Comparison of ENCODE assay signal across 17 cellular contexts in genomic region chr2:9210030-9210429, GRCh38. TPM values are rescaled to one million over a fixed set of nuclear protein-coding genes. Genes with fewer than 3 reads are reported as not detected.
A peak's percentile ranks its signal among the peaks of the same experiment; 100 is the strongest.
DNase-seq lines count a peak whose midpoint lies in the region; ATAC-seq, FAIRE-seq and TF ChIP-seq lines count a peak whose summit lies in the region.
"Had no signal": no experiment of that assay in that cellular context is flagged by ENCODE, and none has a peak within 500 bp of the region (broad histone marks: within the 10 kb centered on the region; RNA-seq: fewer than 3 reads in every experiment).

No MANE protein-coding gene starts in this region.

- TF ChIP-seq POLR2A in HepG2 (IDR thresholded peaks at IDR 0.05; ENCODE audit: insufficient read depth in 1 of 2, low read depth in 2 of 2, low read length in 2 of 2) (no peak), right lobe of liver (IDR thresholded peaks at IDR 0.05) (no peak), endothelial cell of umbilical vein (IDR thresholded peaks at IDR 0.05; ENCODE audit: low read depth, low read length) (no peak)

- CTCF ChIA-PET in HepG2 (lab: Yijun Ruan, JAX; ENCODE audit: low intra/inter-chr PET ratio, low total read pairs), result no interaction called here
- CTCF ChIA-PET in endothelial cell of umbilical vein (lab: Charles Lee), result interaction anchor here (1.1 to 3.6 kb wide), 6 partner anchors 15 to 124 kb away, joined by 3 to 38 read pairs (median 4); no protein-coding TSS in a partner anchor

- ATAC-seq in HepG2 (no peak), right lobe of liver (no peak), HG03432 (IDR thresholded peaks at IDR 0.05; ENCODE audit: unreplicated experiment) (no peak), GM19395 (IDR thresholded peaks at IDR 0.05; ENCODE audit: unreplicated experiment) (no peak)
- ATAC-seq: activated T-cell treated with anti-CD3 and anti-CD28 coated beads, Interleukin-2, amount 50 U/mL, for 72 hours; naive thymus-derived CD4-positive, alpha-beta T cell had no signal

- H3K9me1 ChIP-seq in endothelial cell of umbilical vein (replicated peaks; ENCODE audit: control insufficient read depth, extremely low read depth, insufficient read depth, low read length), result no peaks in the 10 kb centered on the region

- POLR2A ChIA-PET in HepG2 (lab: Yijun Ruan, JAX) (interaction anchor here (7.9 kb wide), 1 partner anchor 24 kb away, joined by 92 read pairs; no protein-coding TSS in a partner anchor), endothelial cell of umbilical vein (lab: Charles Lee) (no interaction called here)

- intact Hi-C loops in HepG2 (cut with micrococcal nuclease; ENCODE audit: unreplicated experiment), result no loop called here
- intact Hi-C loops in right lobe of liver (cut with DNase I), result no loop called here
- intact Hi-C loops in endothelial cell of umbilical vein (cut with micrococcal nuclease), result no loop called here

- H3K27ac ChIP-seq in HepG2 (ENCODE audit: extremely low read length, insufficient read depth, low read length) (no peak overlapping the region), right lobe of liver (no peak overlapping the region), endothelial cell of umbilical vein (ENCODE audit: insufficient read depth, low read depth, low read length) (no peak overlapping the region), neural cell (ENCODE audit: low read length) (no peak overlapping the region)

- TF ChIP-seq RAD21 in HepG2 (CRISPR knock-in tag; IDR thresholded peaks at IDR 0.05), result no peak
- no peak for TF ChIP-seq RAD21 in neural cell (conservative IDR thresholded peaks at IDR 0.05)

- H3K9me3 ChIP-seq in HepG2 (ENCODE audit: low read length) (no peaks in the 10 kb centered on the region), right lobe of liver (no peaks in the 10 kb centered on the region), endothelial cell of umbilical vein (replicated peaks; ENCODE audit: control insufficient read depth, insufficient read depth, low read length) (no peaks in the 10 kb centered on the region), neural cell (ENCODE audit: low read length) (no peaks in the 10 kb centered on the region)
- H3K9me3 ChIP-seq: tibial nerve had no signal

- WGBS in HepG2 (ENCODE audit: low lambda C conversion rate), result 31% methylated on average over 2 of the region's 2 CpGs
- 26% methylated on average over 2 of the region's 2 CpGs for WGBS in right lobe of liver (ENCODE audit: insufficient coverage, low coverage, low lambda C conversion rate, missing lambda C conversion rate)

- H3K9ac ChIP-seq in HepG2 (ENCODE audit: insufficient read depth, low read depth, low read length) (no peak overlapping the region), endothelial cell of umbilical vein (replicated peaks; ENCODE audit: extremely low read depth, insufficient read depth, low read length) (no peak overlapping the region), neural cell (ENCODE audit: low read length) (no peak overlapping the region)

- FAIRE-seq in HepG2 (lab: Jason Lieb, UNC), result no peak
- no peak for FAIRE-seq in endothelial cell of umbilical vein (lab: Jason Lieb, UNC)

- peak; percentile 63 for DNase-seq in HepG2 (ENCODE audit: low spot score)
- DNase-seq in right lobe of liver, result no peak
- DNase-seq in endothelial cell of umbilical vein (ENCODE audit: low read depth, low spot score), result no peak
- no peak for DNase-seq in NCI-H446 (lab: John Stamatoyannopoulos, UW)
- DNase-seq in stimulated activated naive CD4-positive, alpha-beta T cell (lab: John Stamatoyannopoulos, UW), result no peak
- DNase-seq: activated CD4-positive, alpha-beta T cell treated with anti-CD3 and anti-CD28 coated beads, Interleukin-2, amount 50 U/mL, for 1 hour; activated naive CD8-positive, alpha-beta T cell treated with anti-CD3 and anti-CD28 coated beads, Interleukin-2, amount 10 ng/mL, durations not matched to agents 7 days and 5 days; activated T-cell treated with anti-CD3 and anti-CD28 coated beads, Interleukin-2, amount 50 U/mL, for 72 hours; naive thymus-derived CD4-positive, alpha-beta T cell; NCI-H1694; retina; stimulated activated CD4-positive, alpha-beta T cell treated with anti-CD3 and anti-CD28 coated beads, Interleukin-2, amount 100 ng/mL, for 24 hours; T1000 had no signal

- peak in 1 of 2 experiments; percentile 38; a peak in 1 of 4 replicates for TF ChIP-seq EP300 in HepG2 (IDR thresholded peaks at IDR 0.05; ENCODE audit: low read depth in 2 of 2, low read length in 2 of 2)
- TF ChIP-seq EP300 in HepG2 (CRISPR knock-in tag; IDR thresholded peaks at IDR 0.05; ENCODE audit: borderline replicate concordance), result peak; percentile 38; the same call in 1 of the 2 replicates
- no peak for TF ChIP-seq EP300 in neural cell (conservative IDR thresholded peaks at IDR 0.05; ENCODE audit: poor library complexity, severe bottlenecking)

- BruUV-seq in HepG2 (replicated peaks; lab: Mats Ljungman, UMichigan) (no TSS peak), endothelial cell of umbilical vein (replicated peaks; lab: Mats Ljungman, UMichigan) (no TSS peak)

- H3K4me3 ChIP-seq in HepG2 (replicated peaks in 1 of 3; ENCODE audit: insufficient read depth in 1 of 3, low read depth in 2 of 3, low read length in 3 of 3) (no peak overlapping the region), right lobe of liver (no peak overlapping the region), endothelial cell of umbilical vein (replicated peaks in 1 of 3; ENCODE audit: insufficient read depth in 1 of 3, low read depth in 1 of 3, low read length in 3 of 3) (no peak overlapping the region), neural cell (ENCODE audit: low read length) (peak overlapping the region; percentile 34)
- H3K4me3 ChIP-seq: tibial nerve had no signal

- no peak overlapping the region for H2AFZ ChIP-seq in HepG2 (ENCODE audit: low read length)
- H2AFZ ChIP-seq in endothelial cell of umbilical vein (ENCODE audit: low read depth, low read length), result no peak overlapping the region
- H2AFZ ChIP-seq in neural cell (ENCODE audit: low read depth, low read length), result no peak overlapping the region

- H3K4me1 ChIP-seq in HepG2 (ENCODE audit: insufficient read depth, low read length), result peaks cover 55% of the 10 kb centered on the region
- H3K4me1 ChIP-seq in right lobe of liver, result peaks cover 0 to 10% (median 3%) of the 10 kb centered on the region in 4 donors
- H3K4me1 ChIP-seq in endothelial cell of umbilical vein (ENCODE audit: control insufficient read depth, extremely low read depth, insufficient read depth, low read length), result peaks cover 48% of the 10 kb centered on the region

- no peak for TF ChIP-seq CTCF in HepG2 (CRISPR knock-in tag; IDR thresholded peaks at IDR 0.05)
- no peak for TF ChIP-seq CTCF in right lobe of liver (IDR thresholded peaks at IDR 0.05)
- TF ChIP-seq CTCF in endothelial cell of umbilical vein (IDR thresholded peaks at IDR 0.05; ENCODE audit: extremely low read depth in 1 of 2, insufficient read depth in 1 of 2, low read depth in 1 of 2, low read length in 2 of 2), result no peak
- no peak for TF ChIP-seq CTCF in neural cell (IDR thresholded peaks at IDR 0.05; ENCODE audit: poor library complexity, severe bottlenecking)

- H3K4me2 ChIP-seq in HepG2 (ENCODE audit: low read depth, low read length) (peak overlapping the region; percentile 17), endothelial cell of umbilical vein (ENCODE audit: insufficient read depth, low read length) (peak overlapping the region; percentile 35), neural cell (ENCODE audit: low read length) (no peak overlapping the region)

- dilution Hi-C loops in endothelial cell of umbilical vein (cut with MboI; ENCODE audit: extremely low pct_ligation_motif_present, low sequenced_read_pairs), result no loop called here

- H3K27me3 ChIP-seq in HepG2 (ENCODE audit: control insufficient read depth in 1 of 2, insufficient read depth in 2 of 2, low read length in 2 of 2), result no peaks in the 10 kb centered on the region; a peak in 1 of 5 replicates
- H3K27me3 ChIP-seq in right lobe of liver, result no peaks in the 10 kb centered on the region
- H3K27me3 ChIP-seq in endothelial cell of umbilical vein (ENCODE audit: control insufficient read depth in 2 of 2, insufficient read depth in 2 of 2, low read length in 2 of 2), result no peaks in the 10 kb centered on the region
- H3K27me3 ChIP-seq in neural cell (ENCODE audit: insufficient read depth, low read depth, low read length), result no peaks in the 10 kb centered on the region
- H3K27me3 ChIP-seq: tibial nerve had no signal

- in situ Hi-C loops in HepG2 (cut with HindIII; ENCODE audit: extremely low pct_ligation_motif_present, low pct_unique_long_range_greater_than_20kb), result no loop called here

- no peaks in the 10 kb centered on the region for H3F3A ChIP-seq in neural cell (ENCODE audit: insufficient read depth, low read length, poor library complexity, severe bottlenecking)

- H3K79me2 ChIP-seq in HepG2 (ENCODE audit: insufficient read depth, low read length), result peaks cover 46% of the 10 kb centered on the region
- peaks cover 81% of the 10 kb centered on the region for H3K79me2 ChIP-seq in endothelial cell of umbilical vein (ENCODE audit: control insufficient read depth, insufficient read depth, low read length)
- H3K79me2 ChIP-seq in neural cell (replicated peaks; ENCODE audit: insufficient read depth, low read length), result peaks cover 73% of the 10 kb centered on the region

- H3K36me3 ChIP-seq in HepG2 (replicated peaks in 1 of 2; ENCODE audit: control insufficient read depth in 1 of 2, insufficient read depth in 2 of 2, low read length in 2 of 2), result no peaks in the 10 kb centered on the region
- H3K36me3 ChIP-seq in right lobe of liver, result no peaks in the 10 kb centered on the region
- no peaks in the 10 kb centered on the region for H3K36me3 ChIP-seq in endothelial cell of umbilical vein (ENCODE audit: control insufficient read depth in 2 of 2, extremely low read depth in 1 of 2, insufficient read depth in 2 of 2, low read length in 2 of 2)
- H3K36me3 ChIP-seq in neural cell (ENCODE audit: insufficient read depth, low read length), result no peaks in the 10 kb centered on the region
- H3K36me3 ChIP-seq: tibial nerve had no signal

- peaks cover 13% of the 10 kb centered on the region for H4K20me1 ChIP-seq in HepG2 (ENCODE audit: insufficient read depth, low read length)
- H4K20me1 ChIP-seq in endothelial cell of umbilical vein (replicated peaks; ENCODE audit: control insufficient read depth, extremely low read depth, insufficient read depth, low read length), result peaks cover 2% of the 10 kb centered on the region
- H4K20me1 ChIP-seq in neural cell (ENCODE audit: insufficient read depth), result peaks cover 3% of the 10 kb centered on the region

- H3K9me2 ChIP-seq in neural cell (ENCODE audit: insufficient read depth, low read length), result no peaks in the 10 kb centered on the region

RNA-seq across cellular contexts. Expression of gene ASAP2, which starts 3.4 kb away (rescaled TPM):
- total RNA-seq in HepG2 (2016; rRNA removed; fragmentation: Illumina TruSeq; extraction: Trizol) (7.3 and 7.5 TPM in 2 replicates), right lobe of liver (1 to 10 TPM; 2.4 to 5.2 (median 3.9) TPM), endothelial cell of umbilical vein (75.8 and 79.2 TPM in 2 replicates)
- total RNA-seq in HepG2 (2016; cell fraction: cytosol; rRNA removed; fragmentation: Illumina TruSeq; extraction: Trizol; ENCODE audit: low read depth), result 2.7 and 4.4 TPM in 2 replicates
- 5.8 and 6.1 TPM in 2 replicates for total RNA-seq in HepG2 (2016; cell fraction: insoluble cytoplasmic fraction; rRNA removed; fragmentation: Illumina TruSeq; extraction: Trizol)
- 5.3 and 5.4 TPM in 2 replicates for total RNA-seq in HepG2 (2016; cell fraction: membrane; rRNA removed; fragmentation: Illumina TruSeq; extraction: Trizol)
- 9.2 and 12.1 TPM in 2 replicates for total RNA-seq in HepG2 (2016; cell fraction: nucleus; rRNA removed; fragmentation: Illumina TruSeq; extraction: Trizol)
- polyA plus RNA-seq in HepG2 (2011; rRNA removed) (15.5 and 22.3 TPM in 2 replicates), endothelial cell of umbilical vein (26.4 and 31.1 TPM in 2 replicates), neural cell (41.0 and 54.6 TPM in 2 replicates)
- 10.3 and 11.1 TPM in 2 replicates for polyA plus RNA-seq in HepG2 (2011; cell fraction: cytosol; rRNA removed)
- 23.5 and 27.0 TPM in 2 replicates for polyA plus RNA-seq in HepG2 (2011; cell fraction: nucleus; rRNA removed)
- polyA plus RNA-seq in HepG2 (2012), result 8.6 and 9.2 TPM in 2 replicates
- polyA plus RNA-seq in HepG2 (2016; cell fraction: cytosol; fragmentation: Illumina TruSeq; extraction: Trizol; ENCODE audit: low read depth), result 0.52 and 0.53 TPM in 2 replicates
- polyA plus RNA-seq in HepG2 (2016; cell fraction: insoluble cytoplasmic fraction; fragmentation: Illumina TruSeq; extraction: Trizol; ENCODE audit: low read depth), result 6.8 and 8.0 TPM in 2 replicates
- polyA plus RNA-seq in HepG2 (2016; cell fraction: membrane; fragmentation: Illumina TruSeq; extraction: Trizol; ENCODE audit: low read depth), result 2.2 and 2.8 TPM in 2 replicates
- polyA plus RNA-seq in HepG2 (2016; cell fraction: nucleus; fragmentation: Illumina TruSeq; extraction: Trizol; ENCODE audit: insufficient read depth, low read depth), result 12.8 and 15.6 TPM in 2 replicates
- 13.6 and 22.4 TPM in 2 replicates for polyA minus RNA-seq in HepG2 (2011; rRNA and poly(A)+ RNA removed; ENCODE audit: low replicate concordance)
- polyA minus RNA-seq in HepG2 (2011; cell fraction: cytosol; rRNA and poly(A)+ RNA removed), result 14.0 and 17.7 TPM in 2 replicates
- polyA minus RNA-seq in HepG2 (2011; cell fraction: nucleus; rRNA and poly(A)+ RNA removed), result 49.2 and 56.1 TPM in 2 replicates
- 31.6 and 32.0 TPM in 2 replicates for polyA plus RNA-seq in endothelial cell of umbilical vein (2011; cell fraction: cytosol; rRNA removed)
- polyA plus RNA-seq in endothelial cell of umbilical vein (2011; cell fraction: nucleus; rRNA removed), result 85.8 and 94.0 TPM in 2 replicates
- polyA plus RNA-seq in endothelial cell of umbilical vein (2012), result 39.1 and 42.5 TPM in 2 replicates
- polyA minus RNA-seq in endothelial cell of umbilical vein (66.1 and 67.7 TPM in 2 replicates), neural cell (74.3 and 91.7 TPM in 2 replicates)
- polyA minus RNA-seq in endothelial cell of umbilical vein (2011; cell fraction: cytosol; rRNA and poly(A)+ RNA removed), result 7.3 TPM
- polyA minus RNA-seq in endothelial cell of umbilical vein (2011; cell fraction: nucleus; rRNA and poly(A)+ RNA removed), result 92.1 and 117 TPM in 2 replicates
- total RNA-seq: activated naive CD8-positive, alpha-beta T cell treated with anti-CD3 and anti-CD28 coated beads, Interleukin-2, amount 10 ng/mL, durations not matched to agents 7 days and 5 days had no signal
- polyA plus RNA-seq: naive thymus-derived CD4-positive, alpha-beta T cell had no signal
